In genomic region chrX:150363561-150364346, GRCh38 we compare ENCODE assay signal across 8 cellular contexts. TPM values are rescaled to one million over a fixed set of nuclear protein-coding genes. Genes with fewer than 3 reads are reported as not detected.
DNase-seq lines count a peak whose midpoint lies in the region; ATAC-seq lines count a peak whose summit lies in the region.

No MANE protein-coding gene starts in this region.

- WGBS in mesendoderm (ENCODE audit: extremely low coverage, insufficient coverage, low lambda C conversion rate) = no CpG with 5 or more reads among the region's 67 CpGs
- under 1% methylated on average over 67 of the region's 67 CpGs for WGBS in thymus

- H3K4me1 Mint-ChIP-seq in T-helper 17 cell = peaks cover 23% of the 10 kb centered on the region
- peaks cover 14 to 29% of the 10 kb centered on the region in 2 donors for H3K4me1 Mint-ChIP-seq in effector memory CD8-positive, alpha-beta T cell (ENCODE audit: low read depth in 2 of 2)

- H4K8ac ChIP-seq in mesendoderm (ENCODE audit: low read depth, low read length) = no peak overlapping the region

- no peak overlapping the region for H4K5ac ChIP-seq in mesendoderm (ENCODE audit: low read length)

- peak overlapping the region; percentile 57 for H3K4ac ChIP-seq in mesendoderm (ENCODE audit: low read depth, low read length)

- peaks cover 6% of the 10 kb centered on the region for H3K27me3 ChIP-seq in mesendoderm (ENCODE audit: insufficient read depth, low read length, poor library complexity)
- H3K27me3 ChIP-seq in thymus (ENCODE audit: control insufficient read depth, insufficient read depth) = peaks cover 21% of the 10 kb centered on the region

- no peaks in the 10 kb centered on the region for H3K36me3 Mint-ChIP-seq in T-helper 17 cell (ENCODE audit: low read depth)
- H3K36me3 Mint-ChIP-seq in effector memory CD8-positive, alpha-beta T cell (ENCODE audit: insufficient read depth) = peaks cover 4% of the 10 kb centered on the region

- H3K27me3 Mint-ChIP-seq in T-helper 17 cell = no peaks in the 10 kb centered on the region
- H3K27me3 Mint-ChIP-seq in effector memory CD8-positive, alpha-beta T cell = peaks cover 0 to 9% of the 10 kb centered on the region in 2 donors

- H3K9me3 Mint-ChIP-seq in effector memory CD8-positive, alpha-beta T cell = no peaks in the 10 kb centered on the region

- H3K4me3 ChIP-seq in mesendoderm (ENCODE audit: low read length) = peak overlapping the region; percentile 53
- H3K4me3 ChIP-seq in thymus (ENCODE audit: low read length) = peak overlapping the region; percentile 67

- no peak overlapping the region for H3K27ac Mint-ChIP-seq in T-helper 17 cell
- no peak overlapping the region for H3K27ac Mint-ChIP-seq in effector memory CD8-positive, alpha-beta T cell

- peak overlapping the region; percentile 48 for H3K4me2 ChIP-seq in mesendoderm (ENCODE audit: low read length)

- no peak overlapping the region for H2BK120ac ChIP-seq in mesendoderm (ENCODE audit: low read depth, low read length)

- H3K4me3 Mint-ChIP-seq in T-helper 17 cell = peak overlapping the region; percentile 86
- peak overlapping the region; percentile 86 to 93 for H3K4me3 Mint-ChIP-seq in effector memory CD8-positive, alpha-beta T cell

- H3K56ac ChIP-seq in mesendoderm (ENCODE audit: low read length) = peak overlapping the region; percentile 79

- no peaks in the 10 kb centered on the region for H3K4me1 ChIP-seq in mesendoderm (ENCODE audit: control insufficient read depth, low read depth, low read length)
- H3K4me1 ChIP-seq in thymus (ENCODE audit: control insufficient read depth, insufficient read depth, low read length) = peaks cover 11% of the 10 kb centered on the region

- H3K9me3 ChIP-seq in T-helper 17 cell (ENCODE audit: control insufficient read depth, low read length, poor library complexity, severe bottlenecking) (no peaks in the 10 kb centered on the region), thymus (ENCODE audit: control insufficient read depth) (no peaks in the 10 kb centered on the region)

- no peak overlapping the region for H2BK5ac ChIP-seq in mesendoderm (ENCODE audit: low read length)

- no peak overlapping the region for H2BK15ac ChIP-seq in mesendoderm (replicated peaks; ENCODE audit: low read depth)

- H3K9ac ChIP-seq in mesendoderm (ENCODE audit: low read length) = peak overlapping the region; percentile 66

- H3K79me1 ChIP-seq in mesendoderm (ENCODE audit: low read length) = no peaks in the 10 kb centered on the region

- ATAC-seq in T-helper 17 cell = peak; percentile 3
- peak; percentile 5 for ATAC-seq in effector memory CD8-positive, alpha-beta T cell (replicated peaks)
- ATAC-seq in HG03108 (IDR thresholded peaks at IDR 0.05; ENCODE audit: unreplicated experiment) = no peak

- H3K27ac ChIP-seq in mesendoderm (ENCODE audit: low read depth, low read length) = no peak overlapping the region
- no peak overlapping the region for H3K27ac ChIP-seq in thymus (ENCODE audit: low read depth)

- peak; percentile 14 for DNase-seq in activated CD4-positive, alpha-beta T cell treated with anti-CD3 and anti-CD28 coated beads for 48 hours
- DNase-seq in activated CD4-positive, alpha-beta T cell treated with anti-CD3 and anti-CD28 coated beads, Interleukin-2, amount 50 U/mL, for 4 hours = no peak
- DNase-seq in T-helper 17 cell (no peak), mesendoderm (peak; percentile 34), NCI-H1436 (lab: John Stamatoyannopoulos, UW) (no peak)
- DNase-seq in effector memory CD8-positive, alpha-beta T cell = peak in 1 of 3 experiments; percentile 12

- no peaks in the 10 kb centered on the region for H3K79me2 ChIP-seq in mesendoderm (ENCODE audit: control insufficient read depth, insufficient read depth, low read length)

- no peak overlapping the region for H2AK5ac ChIP-seq in mesendoderm (ENCODE audit: low read length)

- H3K18ac ChIP-seq in mesendoderm (ENCODE audit: low read length) = no peak overlapping the region

- no peaks in the 10 kb centered on the region for H3K36me3 ChIP-seq in mesendoderm (ENCODE audit: control insufficient read depth, insufficient read depth, low read length)
- H3K36me3 ChIP-seq in thymus (ENCODE audit: control insufficient read depth, insufficient read depth) = no peaks in the 10 kb centered on the region

- H3K23ac ChIP-seq in mesendoderm (ENCODE audit: low read length) = no peak overlapping the region

RNA-seq across cellular contexts. Expression of gene MAMLD1, which starts 0.6 kb away (rescaled TPM):
- 1 to 10 TPM; 1.7 to 1.9 TPM for total RNA-seq in T-helper 17 cell
- polyA plus RNA-seq in mesendoderm (2013, experiment 1 of 2) = 0.59 TPM
- polyA plus RNA-seq in mesendoderm (2013, experiment 2 of 2) = 0.62 TPM
- 0.96 TPM for polyA plus RNA-seq in thymus

Comparison
In these comparisons a context has a peak if more than half of its experiments do, and no peak if none do; other contexts are left out.
1. DNase-seq: peak in activated CD4-positive, alpha-beta T cell treated with anti-CD3 and anti-CD28 coated beads for 48 hours (single experiment) and mesendoderm (single experiment); none in activated CD4-positive, alpha-beta T cell treated with anti-CD3 and anti-CD28 coated beads, Interleukin-2, amount 50 U/mL, for 4 hours (0 of 2), T-helper 17 cell (0 of 3) and NCI-H1436 (single experiment).